ENCODE assay signal across 17 cellular contexts in the genomic region with DNA sequence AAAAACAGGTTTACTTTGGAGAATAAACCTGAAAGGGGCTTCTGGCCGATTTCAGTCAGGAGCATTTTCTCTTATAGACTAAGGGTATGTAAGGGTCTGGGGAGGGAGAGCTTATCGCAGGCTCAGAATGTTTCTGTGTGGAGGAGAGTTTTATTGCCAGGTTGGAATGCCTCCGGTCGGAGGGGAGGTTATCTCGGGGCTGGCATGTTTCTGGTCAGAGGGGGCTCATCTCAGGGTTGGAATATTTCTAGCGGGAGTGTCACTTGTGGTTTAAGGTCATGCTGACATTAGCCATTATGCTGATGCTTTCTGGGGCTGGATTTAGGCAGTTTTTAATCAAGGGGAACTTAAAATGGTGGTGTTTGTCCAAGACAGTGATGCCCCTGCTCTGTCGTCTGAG.
A peak's percentile ranks its signal among the peaks of the same experiment; 100 is the strongest.
DNase-seq lines count a peak whose midpoint lies in the region; TF ChIP-seq lines count a peak whose summit lies in the region.
"Had no signal": no experiment of that assay in that cellular context is flagged by ENCODE, and none has a peak within 500 bp of the region (broad histone marks: within the 10 kb centered on the region; RNA-seq: fewer than 3 reads in every experiment).

No MANE protein-coding gene starts in this region.

- no peak overlapping the region for H3K9ac ChIP-seq in neural progenitor cell
- H3K9ac ChIP-seq: BLaER1 treated with 17β-estradiol and CSF1 and Interleukin-3, amounts not matched to agents 10 nM and 100 nM had no signal

- peaks cover 4% of the 10 kb centered on the region for H3K27me3 Mint-ChIP-seq in neural progenitor cell (ENCODE audit: insufficient read depth, low read depth)

- no peaks in the 10 kb centered on the region for H3K79me2 ChIP-seq in neural progenitor cell (ENCODE audit: low read depth)

- no peaks in the 10 kb centered on the region for H3K36me3 ChIP-seq in neural progenitor cell
- H3K36me3 ChIP-seq: BLaER1 treated with 17β-estradiol and CSF1 and Interleukin-3, amounts not matched to agents 10 nM and 100 nM; SJCRH30 had no signal

- H3F3A ChIP-seq in neural progenitor cell (ENCODE audit: low read depth): no peaks in the 10 kb centered on the region

- no peak overlapping the region for H3K4me3 Mint-ChIP-seq in neural progenitor cell

- H3K4me3 ChIP-seq in neural progenitor cell: no peak overlapping the region
- H3K4me3 ChIP-seq: A549; BLaER1 treated with 17β-estradiol and CSF1 and Interleukin-3, amounts not matched to agents 10 nM and 100 nM; SJCRH30 had no signal

- H3K9me3 Mint-ChIP-seq in neural progenitor cell: no peaks in the 10 kb centered on the region

- no peaks in the 10 kb centered on the region for H3K36me3 Mint-ChIP-seq in neural progenitor cell

- H3K4me2 ChIP-seq in neural progenitor cell: no peak overlapping the region
- H3K4me2 ChIP-seq: A549; BLaER1 treated with 17β-estradiol and CSF1 and Interleukin-3, amounts not matched to agents 10 nM and 100 nM had no signal

- no peaks in the 10 kb centered on the region for H3K9me3 ChIP-seq in neural progenitor cell (ENCODE audit: low read depth)
- H3K9me3 ChIP-seq: A549; BLaER1 treated with 17β-estradiol and CSF1 and Interleukin-3, amounts not matched to agents 10 nM and 100 nM; SJCRH30 had no signal

- no peaks in the 10 kb centered on the region for H3K27me3 ChIP-seq in neural progenitor cell
- H3K27me3 ChIP-seq: BLaER1 treated with 17β-estradiol and CSF1 and Interleukin-3, amounts not matched to agents 10 nM and 100 nM had no signal

- DNase-seq in A172 (ENCODE audit: low spot score): peak; percentile 36
- peak; percentile 82 for DNase-seq in NCI-H226
- peak; percentile 79 for DNase-seq in islet precursor cell
- DNase-seq in neural progenitor cell (ENCODE audit: low spot score): no peak
- no peak for DNase-seq in DMS 273 (lab: John Stamatoyannopoulos, UW; ENCODE audit: unreplicated experiment)
- DNase-seq in stimulated activated naive CD4-positive, alpha-beta T cell treated with Interleukin-2 at 50 U/mL for 16 hours (lab: John Stamatoyannopoulos, UW): no peak
- no peak for DNase-seq in SIG-M5 (lab: John Stamatoyannopoulos, UW)
- DNase-seq: DMS 273 treated with DMSO at 0.1 percent for 48 hours, GF-D8, Kasumi-1, NCI-H187 treated with DMSO at 0.1 percent for 48 hours, NCI-H446, NCI-H69, RPMI8226, SJCRH30 had no signal

- TF ChIP-seq CTCF in neural progenitor cell (IDR thresholded peaks at IDR 0.05): no peak

- peak overlapping the region; percentile 4 for H3K27ac Mint-ChIP-seq in neural progenitor cell

- H3K4me1 Mint-ChIP-seq in neural progenitor cell: peaks cover 7% of the 10 kb centered on the region

- H3K27ac ChIP-seq in neural progenitor cell: no peak overlapping the region
- H3K27ac ChIP-seq: A549; BLaER1 treated with 17β-estradiol and CSF1 and Interleukin-3, amounts not matched to agents 10 nM and 100 nM; SJCRH30 had no signal

- no peaks in the 10 kb centered on the region for H3K4me1 ChIP-seq in neural progenitor cell
- H3K4me1 ChIP-seq: A549, SJCRH30 had no signal

- peak overlapping the region; percentile 23 for H2AFZ ChIP-seq in neural progenitor cell (replicated peaks)

- no peaks in the 10 kb centered on the region for H4K20me1 ChIP-seq in neural progenitor cell (ENCODE audit: low read depth)
- H4K20me1 ChIP-seq: BLaER1 treated with 17β-estradiol and CSF1 and Interleukin-3, amounts not matched to agents 10 nM and 100 nM had no signal

Comparison
In these comparisons a context has a peak if more than half of its experiments do, and no peak if none do; other contexts are left out.
1. DNase-seq: peak in A172 (single experiment), NCI-H226 (single experiment) and islet precursor cell (single experiment); none in neural progenitor cell (single experiment), DMS 273 (single experiment), stimulated activated naive CD4-positive, alpha-beta T cell treated with Interleukin-2 at 50 U/mL for 16 hours (single experiment) and SIG-M5 (single experiment).